25 cellular contexts compared by ENCODE assay signal in the genomic region with DNA sequence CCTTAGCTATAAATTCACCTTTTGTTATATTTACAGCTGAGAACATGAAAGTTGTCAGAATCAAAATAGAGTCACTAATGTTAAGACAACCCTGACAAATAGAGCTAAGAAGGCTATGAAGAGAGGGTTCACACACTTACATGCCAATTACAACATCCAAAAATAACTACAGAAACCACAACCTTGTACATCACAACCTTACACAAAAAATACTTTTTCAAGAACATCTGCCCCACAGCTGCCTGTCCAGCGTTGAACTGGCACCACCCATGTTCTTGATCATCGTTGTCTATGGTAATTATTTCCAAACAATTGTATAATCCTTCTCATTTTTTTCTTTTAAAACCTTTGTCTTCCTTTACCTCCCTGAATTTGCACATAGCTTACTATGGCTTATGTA.
"Had no signal": no experiment of that assay in that cellular context is flagged by ENCODE, and none has a peak within 500 bp of the region (broad histone marks: within the 10 kb centered on the region; RNA-seq: fewer than 3 reads in every experiment).

No MANE protein-coding gene starts in this region.

- H3K27ac Mint-ChIP-seq: effector memory CD8-positive, alpha-beta T cell; memory B cell; natural killer cell; stimulated activated naive B cell treated with anti-CD40 and anti-IgM and Interleukin-4, amounts not matched to agents 10 μg/mL and 1 μg/mL and 100 μg/mL, for 72 hours; stimulated activated naive CD8-positive, alpha-beta T cell treated with anti-CD3 and anti-CD28 coated beads, Interleukin-15, Interleukin-2, amounts not matched to agents 100 ng/mL and 50 ng/mL, for 24 hours had no signal

- H3K36me3 Mint-ChIP-seq: memory B cell; stimulated activated naive B cell treated with anti-CD40 and anti-IgM and Interleukin-4, amounts not matched to agents 10 μg/mL and 1 μg/mL and 100 μg/mL, for 72 hours had no signal

- H3K36me3 ChIP-seq: gastrocnemius medialis, ovary, right lobe of liver, thoracic aorta, transverse colon, upper lobe of right lung, vagina had no signal

- H3K4me3 Mint-ChIP-seq: effector memory CD8-positive, alpha-beta T cell; memory B cell; natural killer cell; stimulated activated naive B cell treated with anti-CD40 and anti-IgM and Interleukin-4, amounts not matched to agents 10 μg/mL and 1 μg/mL and 100 μg/mL, for 72 hours; stimulated activated naive CD8-positive, alpha-beta T cell treated with anti-CD3 and anti-CD28 coated beads, Interleukin-15, Interleukin-2, amounts not matched to agents 100 ng/mL and 50 ng/mL, for 24 hours had no signal

- DNase-seq: cortex of kidney; effector memory CD8-positive, alpha-beta T cell; erythroblast; foreskin fibroblast; gastrocnemius medialis; head of caudate nucleus; kidney; natural killer cell; occipital lobe; ovary; posterior cingulate gyrus; right lobe of liver; small intestine; stimulated activated CD4-positive, alpha-beta T cell treated with anti-CD3 and anti-CD28 coated beads, Interleukin-15, amount 100 ng/mL, for 24 hours; stimulated activated CD4-positive, alpha-beta T cell treated with anti-CD3 and anti-CD28 coated beads, Interleukin-2, amount 100 ng/mL, for 48 hours; stimulated activated naive B cell treated with anti-CD40 and anti-IgM and Interleukin-4, amounts not matched to agents 10 μg/mL and 1 μg/mL and 100 μg/mL, for 72 hours; transverse colon; upper lobe of right lung had no signal

- H3K27ac ChIP-seq: gastrocnemius medialis, ovary, right lobe of liver, thoracic aorta, transverse colon, upper lobe of right lung, vagina had no signal

- FAIRE-seq: endometrium, kidney, small intestine had no signal

- H3K4me1 Mint-ChIP-seq: memory B cell; natural killer cell; stimulated activated naive B cell treated with anti-CD40 and anti-IgM and Interleukin-4, amounts not matched to agents 10 μg/mL and 1 μg/mL and 100 μg/mL, for 72 hours had no signal

- H3K27me3 Mint-ChIP-seq: effector memory CD8-positive, alpha-beta T cell; memory B cell; stimulated activated naive B cell treated with anti-CD40 and anti-IgM and Interleukin-4, amounts not matched to agents 10 μg/mL and 1 μg/mL and 100 μg/mL, for 72 hours; stimulated activated naive CD8-positive, alpha-beta T cell treated with anti-CD3 and anti-CD28 coated beads, Interleukin-15, Interleukin-2, amounts not matched to agents 100 ng/mL and 50 ng/mL, for 24 hours had no signal

- ATAC-seq: effector memory CD8-positive, alpha-beta T cell; gastrocnemius medialis; left lobe of liver; natural killer cell; right lobe of liver; stimulated activated naive B cell treated with anti-CD40 and anti-IgM and Interleukin-4, amounts not matched to agents 10 μg/mL and 1 μg/mL and 100 μg/mL, for 72 hours; upper lobe of right lung had no signal

- H3K9me3 ChIP-seq: gastrocnemius medialis, ovary, right lobe of liver, thoracic aorta, transverse colon, upper lobe of right lung, vagina had no signal

- H3K4me3 ChIP-seq: gastrocnemius medialis, lung, ovary, right lobe of liver, thoracic aorta, transverse colon, upper lobe of right lung, vagina had no signal

- H3K27me3 ChIP-seq: gastrocnemius medialis, right lobe of liver, transverse colon, upper lobe of right lung, vagina had no signal

- H3K4me1 ChIP-seq: gastrocnemius medialis, right lobe of liver, transverse colon, upper lobe of right lung, vagina had no signal
